In genomic region chr6:132130530-132131298, GRCh38 we compare ENCODE assay signal across 10 cellular contexts.
DNase-seq lines count a peak whose midpoint lies in the region; ATAC-seq and TF ChIP-seq lines count a peak whose summit lies in the region.
"Had no signal": no experiment of that assay in that cellular context is flagged by ENCODE, and none has a peak within 500 bp of the region (broad histone marks: within the 10 kb centered on the region; RNA-seq: fewer than 3 reads in every experiment).

No MANE protein-coding gene starts in this region.

- no peaks in the 10 kb centered on the region for H3K36me3 Mint-ChIP-seq in chondrocyte (ENCODE audit: low read depth)

- no peaks in the 10 kb centered on the region for H3K9me3 Mint-ChIP-seq in chondrocyte (ENCODE audit: low read depth)

- no peak for ATAC-seq in GM19452 (IDR thresholded peaks at IDR 0.05; ENCODE audit: unreplicated experiment)
- no peak for ATAC-seq in GM19455 (IDR thresholded peaks at IDR 0.05; ENCODE audit: unreplicated experiment)

- peaks cover 14 to 20% of the 10 kb centered on the region in 2 donors for H3K4me1 ChIP-seq in thyroid gland

- H3K4me3 Mint-ChIP-seq in chondrocyte (ENCODE audit: unreplicated experiment), result peak overlapping the region; percentile 5

- H3K36me3 ChIP-seq in thyroid gland, result no peaks in the 10 kb centered on the region

- no peaks in the 10 kb centered on the region for H3K27me3 Mint-ChIP-seq in chondrocyte (ENCODE audit: low read depth)

- H3K4me1 Mint-ChIP-seq in chondrocyte (ENCODE audit: low read depth), result peaks cover 48% of the 10 kb centered on the region

- no peaks in the 10 kb centered on the region for H3K9me3 ChIP-seq in thyroid gland

- no peaks in the 10 kb centered on the region for H3K27me3 ChIP-seq in thyroid gland

- peak overlapping the region; percentile 21 to 28 (median 25) for H3K27ac ChIP-seq in thyroid gland

- TF ChIP-seq POLR2A in thyroid gland (IDR thresholded peaks at IDR 0.05), result no peak

- no peak overlapping the region for H3K4me3 ChIP-seq in thyroid gland (replicated peaks in 1 of 3)

- 64 to 78% methylated on average over 11 of the region's 11 CpGs for WGBS in thyroid gland, 2 donors

- DNase-seq in M059J (ENCODE audit: low read depth), result peak; percentile 96
- DNase-seq in chondrocyte (ENCODE audit: low spot score), result no peak
- peak; percentile 43 for DNase-seq in medulla oblongata (ENCODE audit: extremely low spot score)
- DNase-seq in thyroid gland, result peak in 1 of 2 donors; percentile 5
- no peak for DNase-seq in NCI-H2171 treated with DMSO at 0.1 percent for 48 hours (lab: John Stamatoyannopoulos, UW)
- DNase-seq in stimulated activated CD4-positive, alpha-beta T cell treated with anti-CD3 and anti-CD28 coated beads, Interleukin-15, amount 100 ng/mL, for 24 hours, result no peak
- DNase-seq: activated T-cell treated with anti-CD3 and anti-CD28 coated beads for 4 hours, NCI-H146 had no signal

- intact Hi-C loops in thyroid gland (cut with DNase I), result no loop called here

- TF ChIP-seq CTCF in chondrocyte (IDR thresholded peaks at IDR 0.05), result no peak
- no peak for TF ChIP-seq CTCF in thyroid gland (IDR thresholded peaks at IDR 0.05)

- peak overlapping the region; percentile 95 for H3K27ac Mint-ChIP-seq in chondrocyte (ENCODE audit: unreplicated experiment)

Comparison
In these comparisons a context has a peak if more than half of its experiments do, and no peak if none do; other contexts are left out.
1. DNase-seq: peak in M059J (single experiment) and medulla oblongata (single experiment); none in chondrocyte (single experiment), NCI-H2171 treated with DMSO at 0.1 percent for 48 hours (single experiment) and stimulated activated CD4-positive, alpha-beta T cell treated with anti-CD3 and anti-CD28 coated beads, Interleukin-15, amount 100 ng/mL, for 24 hours (single experiment).